ENCODE assay signal across 3 cellular contexts in the genomic region with DNA sequence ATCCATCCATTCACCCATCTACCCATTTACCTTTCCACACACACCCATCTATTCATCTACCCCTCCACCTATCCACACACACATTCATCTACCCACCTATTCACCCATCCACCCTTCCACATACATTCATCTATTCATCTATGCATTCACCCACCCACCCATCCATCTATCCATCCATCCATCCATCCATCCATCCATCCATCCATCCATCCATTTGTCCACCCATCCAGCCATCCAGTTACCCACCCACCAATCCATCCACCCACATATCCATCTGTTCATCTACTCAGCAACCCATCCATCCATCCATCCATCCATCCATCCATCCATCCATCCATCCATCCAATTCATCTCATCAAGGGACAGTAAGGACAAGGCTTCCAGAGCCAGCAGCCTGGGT.
TF ChIP-seq lines count a peak whose summit lies in the region.

No MANE protein-coding gene starts in this region.

TF ChIP-seq in HepG2, 621 proteins besides CTCF, POLR2A, EP300 and RAD21:
- no peak for TF ChIP-seq ZFP90 (CRISPR knock-in tag; IDR thresholded peaks at IDR 0.05; ENCODE audit: borderline replicate concordance)
- TF ChIP-seq FOXA1 (IDR thresholded peaks at IDR 0.05): 0 out of 2 replicates have a peak, but pooled peaks have one; percentile 6
- TF ChIP-seq FOXA1 (CRISPR knock-in tag; IDR thresholded peaks at IDR 0.05): no peak
- TF ChIP-seq, protein P1, sequence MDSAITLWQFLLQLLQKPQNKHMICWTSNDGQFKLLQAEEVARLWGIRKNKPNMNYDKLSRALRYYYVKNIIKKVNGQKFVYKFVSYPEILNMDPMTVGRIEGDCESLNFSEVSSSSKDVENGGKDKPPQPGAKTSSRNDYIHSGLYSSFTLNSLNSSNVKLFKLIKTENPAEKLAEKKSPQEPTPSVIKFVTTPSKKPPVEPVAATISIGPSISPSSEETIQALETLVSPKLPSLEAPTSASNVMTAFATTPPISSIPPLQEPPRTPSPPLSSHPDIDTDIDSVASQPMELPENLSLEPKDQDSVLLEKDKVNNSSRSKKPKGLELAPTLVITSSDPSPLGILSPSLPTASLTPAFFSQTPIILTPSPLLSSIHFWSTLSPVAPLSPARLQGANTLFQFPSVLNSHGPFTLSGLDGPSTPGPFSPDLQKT (CRISPR knock-in tag; IDR thresholded peaks at IDR 0.05; ENCODE audit: borderline replicate concordance): no peak

TF ChIP-seq in HEK293, 187 proteins besides CTCF, POLR2A, EP300 and RAD21:
- TF ChIP-seq ZNF37A (tag by site-specific recombination; IDR thresholded peaks at IDR 0.05): no peak
- TF ChIP-seq ZNF184 (tag by site-specific recombination; IDR thresholded peaks at IDR 0.05): no peak
- TF ChIP-seq ZNF133 (tag by site-specific recombination; IDR thresholded peaks at IDR 0.05): no peak
- TF ChIP-seq GLIS1 (tag by site-specific recombination; IDR thresholded peaks at IDR 0.05): no peak
- TF ChIP-seq ZNF529 (tag by site-specific recombination; IDR thresholded peaks at IDR 0.05; ENCODE audit: insufficient replicate concordance): no peak
- no peak for TF ChIP-seq ZNF677 (tag by site-specific recombination; IDR thresholded peaks at IDR 0.05)
- no peak for TF ChIP-seq ZNF155 (tag by site-specific recombination; IDR thresholded peaks at IDR 0.05)
- TF ChIP-seq ZNF366 (tag by site-specific recombination; conservative IDR thresholded peaks at IDR 0.05): peak; percentile 90
- TF ChIP-seq, protein P2, sequence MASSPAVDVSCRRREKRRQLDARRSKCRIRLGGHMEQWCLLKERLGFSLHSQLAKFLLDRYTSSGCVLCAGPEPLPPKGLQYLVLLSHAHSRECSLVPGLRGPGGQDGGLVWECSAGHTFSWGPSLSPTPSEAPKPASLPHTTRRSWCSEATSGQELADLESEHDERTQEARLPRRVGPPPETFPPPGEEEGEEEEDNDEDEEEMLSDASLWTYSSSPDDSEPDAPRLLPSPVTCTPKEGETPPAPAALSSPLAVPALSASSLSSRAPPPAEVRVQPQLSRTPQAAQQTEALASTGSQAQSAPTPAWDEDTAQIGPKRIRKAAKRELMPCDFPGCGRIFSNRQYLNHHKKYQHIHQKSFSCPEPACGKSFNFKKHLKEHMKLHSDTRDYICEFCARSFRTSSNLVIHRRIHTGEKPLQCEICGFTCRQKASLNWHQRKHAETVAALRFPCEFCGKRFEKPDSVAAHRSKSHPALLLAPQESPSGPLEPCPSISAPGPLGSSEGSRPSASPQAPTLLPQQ (tag by site-specific recombination; IDR thresholded peaks at IDR 0.05): no peak
- no peak for TF ChIP-seq ZNF341 (tag by site-specific recombination; IDR thresholded peaks at IDR 0.05; ENCODE audit: low read depth)
- TF ChIP-seq, protein P3, sequence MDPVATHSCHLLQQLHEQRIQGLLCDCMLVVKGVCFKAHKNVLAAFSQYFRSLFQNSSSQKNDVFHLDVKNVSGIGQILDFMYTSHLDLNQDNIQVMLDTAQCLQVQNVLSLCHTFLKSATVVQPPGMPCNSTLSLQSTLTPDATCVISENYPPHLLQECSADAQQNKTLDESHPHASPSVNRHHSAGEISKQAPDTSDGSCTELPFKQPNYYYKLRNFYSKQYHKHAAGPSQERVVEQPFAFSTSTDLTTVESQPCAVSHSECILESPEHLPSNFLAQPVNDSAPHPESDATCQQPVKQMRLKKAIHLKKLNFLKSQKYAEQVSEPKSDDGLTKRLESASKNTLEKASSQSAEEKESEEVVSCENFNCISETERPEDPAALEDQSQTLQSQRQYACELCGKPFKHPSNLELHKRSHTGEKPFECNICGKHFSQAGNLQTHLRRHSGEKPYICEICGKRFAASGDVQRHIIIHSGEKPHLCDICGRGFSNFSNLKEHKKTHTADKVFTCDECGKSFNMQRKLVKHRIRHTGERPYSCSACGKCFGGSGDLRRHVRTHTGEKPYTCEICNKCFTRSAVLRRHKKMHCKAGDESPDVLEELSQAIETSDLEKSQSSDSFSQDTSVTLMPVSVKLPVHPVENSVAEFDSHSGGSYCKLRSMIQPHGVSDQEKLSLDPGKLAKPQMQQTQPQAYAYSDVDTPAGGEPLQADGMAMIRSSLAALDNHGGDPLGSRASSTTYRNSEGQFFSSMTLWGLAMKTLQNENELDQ (tag by site-specific recombination; IDR thresholded peaks at IDR 0.05; ENCODE audit: low read depth): no peak
- peak; percentile 49; the same call in 1 of the 2 replicates for TF ChIP-seq EGR2 (tag by site-specific recombination; IDR thresholded peaks at IDR 0.05; ENCODE audit: low read depth)
- no peak for TF ChIP-seq KLF1 (tag by site-specific recombination; IDR thresholded peaks at IDR 0.05)
- TF ChIP-seq ZNF416 (tag by site-specific recombination; IDR thresholded peaks at IDR 0.05): no peak
- peak; percentile 47 for TF ChIP-seq ZBTB17 (tag by site-specific recombination; IDR thresholded peaks at IDR 0.05)
- TF ChIP-seq ZSCAN30 (tag by site-specific recombination; IDR thresholded peaks at IDR 0.05): no peak
- TF ChIP-seq ZNF510 (tag by site-specific recombination; IDR thresholded peaks at IDR 0.05; ENCODE audit: insufficient replicate concordance): no peak

TF ChIP-seq in H1, 55 proteins besides CTCF, POLR2A, EP300 and RAD21:
- TF ChIP-seq FOSL1 (IDR thresholded peaks at IDR 0.05; ENCODE audit: insufficient read depth, low read depth, low read length) (no peak), MAFK (IDR thresholded peaks at IDR 0.05; ENCODE audit: low read depth, low read length) (no peak), NANOG (IDR thresholded peaks at IDR 0.05; ENCODE audit: insufficient read depth, low read depth, low read length, poor library complexity, severe bottlenecking) (no peak), HDAC6 (IDR thresholded peaks at IDR 0.05; ENCODE audit: low read depth, low read length) (no peak), SAP30 (IDR thresholded peaks at IDR 0.05; ENCODE audit: insufficient read depth, insufficient replicate concordance, low read length) (no peak), EGR1 (IDR thresholded peaks at IDR 0.05; ENCODE audit: borderline replicate concordance, low read depth, low read length) (no peak), TAF1 (IDR thresholded peaks at IDR 0.05; ENCODE audit: low read depth, low read length) (no peak), KDM4A (IDR thresholded peaks at IDR 0.05; ENCODE audit: low read depth, low read length, severe bottlenecking) (no peak), GTF2F1 (IDR thresholded peaks at IDR 0.05; ENCODE audit: borderline replicate concordance, low read depth, low read length) (no peak), RBBP5 (IDR thresholded peaks at IDR 0.05; ENCODE audit: borderline replicate concordance, low read depth, low read length) (no peak), KDM1A (IDR thresholded peaks at IDR 0.05; ENCODE audit: borderline replicate concordance, low read length) (no peak), TEAD4 (IDR thresholded peaks at IDR 0.05; ENCODE audit: low read depth, low read length) (no peak), SRF (IDR thresholded peaks at IDR 0.05; ENCODE audit: low read depth, low read length) (no peak), TBP (IDR thresholded peaks at IDR 0.05; ENCODE audit: low read depth, low read length) (no peak)
- TF ChIP-seq, protein P4, sequence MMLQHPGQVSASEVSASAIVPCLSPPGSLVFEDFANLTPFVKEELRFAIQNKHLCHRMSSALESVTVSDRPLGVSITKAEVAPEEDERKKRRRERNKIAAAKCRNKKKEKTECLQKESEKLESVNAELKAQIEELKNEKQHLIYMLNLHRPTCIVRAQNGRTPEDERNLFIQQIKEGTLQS (IDR thresholded peaks at IDR 0.05; ENCODE audit: insufficient read depth, low read depth, low read length): no peak
- TF ChIP-seq, protein P5, sequence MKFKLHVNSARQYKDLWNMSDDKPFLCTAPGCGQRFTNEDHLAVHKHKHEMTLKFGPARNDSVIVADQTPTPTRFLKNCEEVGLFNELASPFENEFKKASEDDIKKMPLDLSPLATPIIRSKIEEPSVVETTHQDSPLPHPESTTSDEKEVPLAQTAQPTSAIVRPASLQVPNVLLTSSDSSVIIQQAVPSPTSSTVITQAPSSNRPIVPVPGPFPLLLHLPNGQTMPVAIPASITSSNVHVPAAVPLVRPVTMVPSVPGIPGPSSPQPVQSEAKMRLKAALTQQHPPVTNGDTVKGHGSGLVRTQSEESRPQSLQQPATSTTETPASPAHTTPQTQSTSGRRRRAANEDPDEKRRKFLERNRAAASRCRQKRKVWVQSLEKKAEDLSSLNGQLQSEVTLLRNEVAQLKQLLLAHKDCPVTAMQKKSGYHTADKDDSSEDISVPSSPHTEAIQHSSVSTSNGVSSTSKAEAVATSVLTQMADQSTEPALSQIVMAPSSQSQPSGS (IDR thresholded peaks at IDR 0.05; ENCODE audit: low read length): no peak
